In genomic region chr9:136881691-136882108, GRCh38 we compare ENCODE assay signal across 9 cellular contexts. TPM values are rescaled to one million over a fixed set of nuclear protein-coding genes. Genes with fewer than 3 reads are reported as not detected.
DNase-seq lines count a peak whose midpoint lies in the region; ATAC-seq and TF ChIP-seq lines count a peak whose summit lies in the region.
"Had no signal": no experiment of that assay in that cellular context is flagged by ENCODE, and none has a peak within 500 bp of the region (broad histone marks: within the 10 kb centered on the region; RNA-seq: fewer than 3 reads in every experiment).

No MANE protein-coding gene starts in this region.

- intact Hi-C loops in CD4-positive, alpha-beta T cell (cut with DNase I, micrococcal nuclease), result loop anchor here in 1 of 2 experiments (1.0 to 2.0 kb wide), 2 partner anchors 34 to 39 kb away; partner anchors contain the start of gene AJM1

- CTCF ChIA-PET in CD4-positive, alpha-beta T cell (lab: Charles Lee), result interaction anchor here (0.9 to 3.4 kb wide), 8 partner anchors 9 to 165 kb away, joined by 3 to 18 read pairs (median 4); partner anchors contain the start of genes AJM1 and FBXW5
- CTCF ChIA-PET in WTC11 (lab: Charles Lee), result interaction anchor here (0.7 to 1.3 kb wide), 4 partner anchors 36 to 186 kb away, joined by 3 to 6 read pairs (median 4); no protein-coding TSS in a partner anchor

- H3K27ac Mint-ChIP-seq in CD4-positive, alpha-beta T cell, result peak overlapping the region; percentile 93
- H3K27ac Mint-ChIP-seq in WTC11, result no peak overlapping the region
- H3K27ac Mint-ChIP-seq: brain had no signal

- no peaks in the 10 kb centered on the region for H3K9me3 Mint-ChIP-seq in CD4-positive, alpha-beta T cell
- no peaks in the 10 kb centered on the region for H3K9me3 Mint-ChIP-seq in WTC11
- H3K9me3 Mint-ChIP-seq: brain had no signal

- no peaks in the 10 kb centered on the region for H3K27me3 Mint-ChIP-seq in CD4-positive, alpha-beta T cell
- peaks cover 12% of the 10 kb centered on the region for H3K27me3 Mint-ChIP-seq in WTC11 (ENCODE audit: low read depth)

- H3K4me1 Mint-ChIP-seq in CD4-positive, alpha-beta T cell (ENCODE audit: low read depth), result peaks cover 18% of the 10 kb centered on the region
- H3K4me1 Mint-ChIP-seq in WTC11, result peaks cover 2% of the 10 kb centered on the region; the same call in 1 of the 2 replicates
- H3K4me1 Mint-ChIP-seq: brain had no signal

- POLR2A ChIA-PET in CD4-positive, alpha-beta T cell (lab: Charles Lee), result interaction anchor here (0.8 to 2.6 kb wide), 12 partner anchors 9 to 358 kb away, joined by 3 to 15 read pairs (median 3); partner anchors contain the start of genes EDF1, MAN1B1 and PAXX
- POLR2A ChIA-PET in WTC11 (lab: Charles Lee), result no interaction called here

- no peak for TF ChIP-seq CTCF in CD4-positive, alpha-beta T cell (IDR thresholded peaks at IDR 0.05)
- TF ChIP-seq CTCF in WTC11 (IDR thresholded peaks at IDR 0.05), result no peak

- DNase-seq in CD4-positive, alpha-beta T cell, result peak in 6 of 10 experiments; percentile 13 to 55 (median 25)
- DNase-seq in activated CD8-positive, alpha-beta memory T cell treated with anti-CD3 and anti-CD28 coated beads for 48 hours (ENCODE audit: low read depth in 2 of 3, low spot score in 2 of 3), result peak in 2 of 3 experiments; percentile 39 to 44
- DNase-seq in kidney tubule cell (ENCODE audit: low spot score), result peak; percentile 42
- peak; percentile 33 for DNase-seq in stimulated activated naive CD4-positive, alpha-beta T cell treated with Interleukin-2 at 50 U/mL for 16 hours (lab: John Stamatoyannopoulos, UW)
- DNase-seq in WTC11 (ENCODE audit: low spot score), result no peak
- no peak for DNase-seq in NCI-H1694 (lab: John Stamatoyannopoulos, UW)
- DNase-seq in NCI-H774 (lab: John Stamatoyannopoulos, UW), result no peak

- no peaks in the 10 kb centered on the region for H3K36me3 Mint-ChIP-seq in CD4-positive, alpha-beta T cell (ENCODE audit: low read depth)
- no peaks in the 10 kb centered on the region for H3K36me3 Mint-ChIP-seq in WTC11
- H3K36me3 Mint-ChIP-seq: brain had no signal

- peak overlapping the region; percentile 77 for H3K27ac ChIP-seq in CD4-positive, alpha-beta T cell (ENCODE audit: low read depth, low read length)

- no peak for ATAC-seq in CD4-positive, alpha-beta T cell (ENCODE audit: poor library complexity)
- ATAC-seq in HG03066 (IDR thresholded peaks at IDR 0.05; ENCODE audit: low read depth, unreplicated experiment), result peak; percentile 39
- no peak for ATAC-seq in WTC11

- no peaks in the 10 kb centered on the region for H3K27me3 ChIP-seq in CD4-positive, alpha-beta T cell (ENCODE audit: control insufficient read depth, insufficient read depth, low read length)

- H3K9me3 ChIP-seq in CD4-positive, alpha-beta T cell (ENCODE audit: control insufficient read depth, low read length), result no peaks in the 10 kb centered on the region

- peak overlapping the region; percentile 83 for H3K4me3 Mint-ChIP-seq in CD4-positive, alpha-beta T cell
- no peak overlapping the region for H3K4me3 Mint-ChIP-seq in WTC11

TF ChIP-seq in WTC11, 78 proteins besides CTCF, POLR2A, EP300 and RAD21 (continues in another document):
- TF ChIP-seq MAX (CRISPR knock-in tag; IDR thresholded peaks at IDR 0.05), result no peak
- no peak for TF ChIP-seq TEAD1 (CRISPR knock-in tag; IDR thresholded peaks at IDR 0.05)
- TF ChIP-seq NR2C2 (CRISPR knock-in tag; IDR thresholded peaks at IDR 0.05), result no peak
- TF ChIP-seq STAT6 (CRISPR knock-in tag; conservative IDR thresholded peaks at IDR 0.05; ENCODE audit: low read depth), result no peak
- TF ChIP-seq ATF6 (CRISPR knock-in tag; IDR thresholded peaks at IDR 0.05), result no peak
- no peak for TF ChIP-seq ZNF416 (CRISPR knock-in tag; IDR thresholded peaks at IDR 0.05)
- TF ChIP-seq ZNF219 (CRISPR knock-in tag; IDR thresholded peaks at IDR 0.05; ENCODE audit: borderline replicate concordance), result no peak
- no peak for TF ChIP-seq ARID4B (CRISPR knock-in tag; IDR thresholded peaks at IDR 0.05; ENCODE audit: borderline replicate concordance)
- no peak for TF ChIP-seq NFE2L1 (CRISPR knock-in tag; IDR thresholded peaks at IDR 0.05)

RNA-seq across cellular contexts. Expression of gene TRAF2, which starts 4.6 kb away (rescaled TPM):
- 10 to 100 TPM; 10.6 to 11.6 TPM for total RNA-seq in CD4-positive, alpha-beta T cell
- 55.0 to 62.5 TPM (median 61.3 TPM) in 3 replicates for total RNA-seq in WTC11 (2021)

RNA-seq across cellular contexts. Expression of gene EDF1, which starts 15.6 kb away (rescaled TPM):
- total RNA-seq in CD4-positive, alpha-beta T cell, result 100 to 1,000 TPM; 215 to 220 TPM
- 312 to 334 TPM (median 328 TPM) in 3 replicates for total RNA-seq in WTC11 (2021)

RNA-seq across cellular contexts. Expression of gene MAMDC4, which starts 29.6 kb away (rescaled TPM):
- 1 to 10 TPM; 2.2 to 3.4 TPM for total RNA-seq in CD4-positive, alpha-beta T cell
- 6.7 to 12.1 TPM (median 10.9 TPM) in 3 replicates for total RNA-seq in WTC11 (2021)

RNA-seq across cellular contexts. Expression of gene PHPT1, which starts 32.5 kb away (rescaled TPM):
- 10 to 100 TPM; 13.6 to 17.8 TPM for total RNA-seq in CD4-positive, alpha-beta T cell
- total RNA-seq in WTC11 (2021), result 138 to 176 TPM (median 173 TPM) in 3 replicates

RNA-seq across cellular contexts. Expression of gene AJM1, which starts 39.4 kb away (rescaled TPM):
- total RNA-seq in CD4-positive, alpha-beta T cell, result 1 to 10 TPM; 1.1 to 1.2 TPM
- 1.6 to 1.7 TPM (median 1.6 TPM) in 3 replicates for total RNA-seq in WTC11 (2021)

Comparison
In these comparisons a context has a peak if more than half of its experiments do, and no peak if none do; other contexts are left out.
1. DNase-seq: peak in CD4-positive, alpha-beta T cell (6 of 10), activated CD8-positive, alpha-beta memory T cell treated with anti-CD3 and anti-CD28 coated beads for 48 hours (2 of 3), kidney tubule cell (single experiment) and stimulated activated naive CD4-positive, alpha-beta T cell treated with Interleukin-2 at 50 U/mL for 16 hours (single experiment); none in WTC11 (single experiment), NCI-H1694 (single experiment) and NCI-H774 (single experiment).